ENCODE assay signal across 8 cellular contexts in genomic region chr1:63522891-63523728, GRCh38. TPM values are rescaled to one million over a fixed set of nuclear protein-coding genes. Genes with fewer than 3 reads are reported as not detected.
A peak's percentile ranks its signal among the peaks of the same experiment; 100 is the strongest.
DNase-seq lines count a peak whose midpoint lies in the region; ATAC-seq and TF ChIP-seq lines count a peak whose summit lies in the region.

Gene EFCAB7, plus strand, starts transcription at chr1:63523525. Its CDS starts 2,048 bp downstream, at chr1:63525573.
Gene ITGB3BP, minus strand, starts transcription at chr1:63523225. Its CDS starts 92 bp downstream, at chr1:63523133.

- peak within 1 kb of the TSS; percentile 99 for H3K27ac Mint-ChIP-seq in activated naive CD8-positive, alpha-beta T cell
- peak within 1 kb of the TSS; percentile 96 for H3K27ac Mint-ChIP-seq in glutamatergic neuron (ENCODE audit: unreplicated experiment)

- H3K27ac ChIP-seq in SK-N-SH (ENCODE audit: low read depth in 2 of 2, low read length in 1 of 2) (peak within 1 kb of the TSS; percentile 97 to 99), testis (peak within 1 kb of the TSS; percentile 93)

- H3K27me3 Mint-ChIP-seq in activated naive CD8-positive, alpha-beta T cell, result no peaks in the 10 kb centered on the region
- H3K27me3 Mint-ChIP-seq in glutamatergic neuron (ENCODE audit: unreplicated experiment), result no peaks in the 10 kb centered on the region

- peak within 1 kb of the TSS; percentile 92 for H3K4me3 ChIP-seq in GM08714 (ENCODE audit: low read length)
- H3K4me3 ChIP-seq in NB4 (ENCODE audit: low read depth, low read length), result peak within 1 kb of the TSS; percentile 95
- peak within 1 kb of the TSS; percentile 91 to 94 for H3K4me3 ChIP-seq in SK-N-SH (ENCODE audit: low read depth in 2 of 2, low read length in 1 of 2)
- peak within 1 kb of the TSS; percentile 57 to 84 for H3K4me3 ChIP-seq in testis

- CTCF ChIA-PET in SK-N-SH (lab: Yijun Ruan, JAX), result interaction anchor here (0.9 to 1.6 kb wide), 3 partner anchors 16 to 196 kb away, joined by 3 to 7 read pairs (median 6); no protein-coding TSS in a partner anchor

- intact Hi-C loops in testis (cut with DNase I; ENCODE audit: low total_unique reads), result no loop called here

- POLR2A ChIA-PET in SK-N-SH (lab: Yijun Ruan, JAX), result interaction anchor here (1.2 kb wide), 1 partner anchor 16 kb away, joined by 3 read pairs; no protein-coding TSS in a partner anchor

- peak; percentile 24 to 29; a peak in 1 of 4 replicates for TF ChIP-seq EP300 in SK-N-SH (IDR thresholded peaks at IDR 0.05; ENCODE audit: borderline replicate concordance in 1 of 2, low read depth in 1 of 2, low read length in 1 of 2)

- under 1% methylated on average over 33 of the region's 50 CpGs for WGBS in SK-N-SH (ENCODE audit: low lambda C conversion rate)
- 0% methylated on average over 27 to 50 of the region's 50 CpGs for WGBS in testis, 2 donors

- peaks cover 18% of the 10 kb centered on the region for H3F3A ChIP-seq in SK-N-SH (replicated peaks; ENCODE audit: insufficient read depth)

- H3K9me2 ChIP-seq in SK-N-SH, result no peaks in the 10 kb centered on the region

- no peaks in the 10 kb centered on the region for H4K20me1 ChIP-seq in SK-N-SH (ENCODE audit: insufficient read depth)

- peaks cover 32% of the 10 kb centered on the region for H3K4me1 Mint-ChIP-seq in activated naive CD8-positive, alpha-beta T cell (ENCODE audit: low read depth)
- peaks cover 3% of the 10 kb centered on the region for H3K4me1 Mint-ChIP-seq in glutamatergic neuron (ENCODE audit: low read depth, unreplicated experiment)

- peaks cover 43% of the 10 kb centered on the region for H3K79me2 ChIP-seq in SK-N-SH (ENCODE audit: insufficient read depth)

- H3K4me1 ChIP-seq in SK-N-SH (ENCODE audit: control insufficient read depth in 1 of 2, insufficient read depth in 2 of 2, low read depth in 1 of 2, low read length in 1 of 2) (peaks cover 9 to 11% of the 10 kb centered on the region in 2 experiments; a peak in 3 of 4 replicates), testis (peaks cover 11% of the 10 kb centered on the region)

- peak; percentile 93 for DNase-seq in NB4 (ENCODE audit: low read depth)
- DNase-seq in SK-N-SH, result peak; percentile 79
- peak; percentile 87 for DNase-seq in glutamatergic neuron
- DNase-seq in omental fat pad (ENCODE audit: low spot score), result peak; percentile 62
- DNase-seq in testis, result peak; percentile 93

- H3K9ac ChIP-seq in SK-N-SH, result peak within 1 kb of the TSS; percentile 87

- peak within 1 kb of the TSS; percentile 91 for H2AFZ ChIP-seq in SK-N-SH (ENCODE audit: low read depth)

- TF ChIP-seq POLR2A in NB4 (IDR thresholded peaks at IDR 0.05; ENCODE audit: extremely low read depth, insufficient read length) (peak; percentile 57), testis (IDR thresholded peaks at IDR 0.05) (no peak)

- no peaks in the 10 kb centered on the region for H3K9me3 Mint-ChIP-seq in activated naive CD8-positive, alpha-beta T cell (ENCODE audit: low read depth)
- H3K9me3 Mint-ChIP-seq in glutamatergic neuron (ENCODE audit: unreplicated experiment), result peaks cover 9% of the 10 kb centered on the region

- ATAC-seq in HG02571 (IDR thresholded peaks at IDR 0.05; ENCODE audit: unreplicated experiment) (peak; percentile 90), omental fat pad (ENCODE audit: low FRiP score) (peak; percentile 94)

- no peaks in the 10 kb centered on the region for H3K27me3 ChIP-seq in SK-N-SH (ENCODE audit: insufficient read depth)
- no peaks in the 10 kb centered on the region for H3K27me3 ChIP-seq in testis

- H3K4me2 ChIP-seq in SK-N-SH, result peak within 1 kb of the TSS; percentile 92

- H3K9me3 ChIP-seq in SK-N-SH, result no peaks in the 10 kb centered on the region
- H3K9me3 ChIP-seq in testis, result no peaks in the 10 kb centered on the region

- TF ChIP-seq CTCF in NB4 (IDR thresholded peaks at IDR 0.05; ENCODE audit: low read depth, low read length) (no peak), SK-N-SH (IDR thresholded peaks at IDR 0.05) (no peak), glutamatergic neuron (IDR thresholded peaks at IDR 0.05; ENCODE audit: partially characterized antibody, unreplicated experiment) (no peak), omental fat pad (IDR thresholded peaks at IDR 0.05) (no peak), testis (IDR thresholded peaks at IDR 0.05) (peak in 2 of 3 experiments; percentile 1 to 15)

- H3K4me3 Mint-ChIP-seq in activated naive CD8-positive, alpha-beta T cell, result peak within 1 kb of the TSS; percentile 100
- H3K4me3 Mint-ChIP-seq in glutamatergic neuron (ENCODE audit: unreplicated experiment), result peak within 1 kb of the TSS; percentile 91

- peaks cover 2 to 16% of the 10 kb centered on the region in 2 experiments for H3K36me3 ChIP-seq in SK-N-SH (replicated peaks in 1 of 2; ENCODE audit: control insufficient read depth in 1 of 2, insufficient read depth in 2 of 2, low read length in 1 of 2)
- H3K36me3 ChIP-seq in testis (ENCODE audit: low read depth, missing control alignments), result no peaks in the 10 kb centered on the region

- no peaks in the 10 kb centered on the region for H3K36me3 Mint-ChIP-seq in activated naive CD8-positive, alpha-beta T cell
- H3K36me3 Mint-ChIP-seq in glutamatergic neuron (ENCODE audit: unreplicated experiment), result no peaks in the 10 kb centered on the region

- TF ChIP-seq RAD21 in SK-N-SH (IDR thresholded peaks at IDR 0.05; ENCODE audit: low read length), result no peak

TF ChIP-seq in SK-N-SH, 30 proteins besides CTCF, POLR2A, EP300 and RAD21 (continues in another document):
- TF ChIP-seq USF2 (IDR thresholded peaks at IDR 0.05; ENCODE audit: borderline replicate concordance, low read depth, low read length) (no peak), TEAD4 (IDR thresholded peaks at IDR 0.05; ENCODE audit: borderline replicate concordance, insufficient read depth) (0 out of 2 replicates have a peak, but pooled peaks have one; percentile 24), RFX5 (IDR thresholded peaks at IDR 0.05; ENCODE audit: low read length) (0 out of 2 replicates have a peak, but pooled peaks have one; percentile 10), RXRA (IDR thresholded peaks at IDR 0.05; ENCODE audit: borderline replicate concordance, low read depth) (no peak), ELF1 (IDR thresholded peaks at IDR 0.05) (peak; percentile 93), NFIC (IDR thresholded peaks at IDR 0.05; ENCODE audit: borderline replicate concordance) (no peak), MEF2A (IDR thresholded peaks at IDR 0.05; ENCODE audit: borderline replicate concordance, low read depth) (no peak), REST (IDR thresholded peaks at IDR 0.05; ENCODE audit: low read depth, low read length) (peak; percentile 84), EZH2phosphoT487 (IDR thresholded peaks at IDR 0.05; ENCODE audit: borderline replicate concordance, low read depth) (no peak), TCF12 (IDR thresholded peaks at IDR 0.05) (peak; percentile 41; the same call in 1 of the 2 replicates)

RNA-seq across cellular contexts. Expression of gene EFCAB7, which starts in this region (rescaled TPM):
- 2.4 and 2.7 TPM in 2 replicates for polyA plus RNA-seq in SK-N-SH (2012; rRNA removed)
- 3.3 and 4.4 TPM in 2 replicates for polyA plus RNA-seq in SK-N-SH (2012; cell fraction: cytosol; rRNA removed)
- 1.5 and 4.5 TPM in 2 replicates for polyA plus RNA-seq in SK-N-SH (2012; cell fraction: nucleus; rRNA removed)
- 6.6 TPM for total RNA-seq in glutamatergic neuron (ENCODE audit: unreplicated experiment)
- total RNA-seq in omental fat pad, result 1 to 10 TPM; 1.9 to 6.1 (median 4.2) TPM
- total RNA-seq in testis, result 10 to 100 TPM; 15.2 to 15.6 TPM
- 18.2 TPM for polyA plus RNA-seq in testis (ENCODE audit: insufficient read depth, low read depth, low replicate concordance)

RNA-seq across cellular contexts. Expression of gene ITGB3BP, which starts in this region (rescaled TPM):
- polyA plus RNA-seq in SK-N-SH (2012; rRNA removed) (9.9 and 12.8 TPM in 2 replicates), testis (ENCODE audit: insufficient read depth, low read depth, low replicate concordance) (43.0 TPM)
- polyA plus RNA-seq in SK-N-SH (2012; cell fraction: cytosol; rRNA removed), result 14.4 and 20.2 TPM in 2 replicates
- 9.7 and 14.1 TPM in 2 replicates for polyA plus RNA-seq in SK-N-SH (2012; cell fraction: nucleus; rRNA removed)
- total RNA-seq in glutamatergic neuron (ENCODE audit: unreplicated experiment) (12.7 TPM), omental fat pad (10 to 100 TPM in 1 of 4 donors, 1 to 10 TPM in 3; 3.5 to 19.9 (median 6.1) TPM), testis (10 to 100 TPM; 21.7 to 32.9 TPM)

Comparison
In these comparisons a context has a peak if more than half of its experiments do, and no peak if none do; other contexts are left out.
1. Peak in every context shown above with its lines: DNase-seq, ATAC-seq, H3K4me3 ChIP-seq and H3K27ac ChIP-seq.
2. CTCF ChIP-seq: peak in testis (2 of 3); none in NB4 (single experiment), SK-N-SH (single experiment), glutamatergic neuron (single experiment) and omental fat pad (0 of 3).